1 cellular context compared by ENCODE assay signal in genomic region chr1:8182034-8182761, GRCh38.
A peak's percentile ranks its signal among the peaks of the same experiment; 100 is the strongest.
TF ChIP-seq lines count a peak whose summit lies in the region.

No MANE protein-coding gene starts in this region.

TF ChIP-seq in K562, 482 proteins besides CTCF, POLR2A, EP300 and RAD21 (continued from another document):
- no peak for TF ChIP-seq TSHZ1 (CRISPR knock-in tag; IDR thresholded peaks at IDR 0.05)
- TF ChIP-seq ZNF507 (tag; conservative IDR thresholded peaks at IDR 0.05) = no peak
- peak; percentile 37 for TF ChIP-seq L3MBTL2 (IDR thresholded peaks at IDR 0.05)
- peak; percentile 32; the same call in 1 of the 2 replicates for TF ChIP-seq LEF1 (IDR thresholded peaks at IDR 0.05)
- 0 out of 2 replicates have a peak, but pooled peaks have one; percentile 37 for TF ChIP-seq ZEB2 (IDR thresholded peaks at IDR 0.05)
- peak; percentile 58 for TF ChIP-seq ZNF384 (IDR thresholded peaks at IDR 0.05; ENCODE audit: low read depth, low read length)
- no peak for TF ChIP-seq RUNX1 (IDR thresholded peaks at IDR 0.05; ENCODE audit: low read depth)
- peak; percentile 81 for TF ChIP-seq JUN (IDR thresholded peaks at IDR 0.05; ENCODE audit: borderline replicate concordance, low read depth, low read length)
- no peak for TF ChIP-seq JUN (CRISPR knock-in tag; IDR thresholded peaks at IDR 0.05; ENCODE audit: borderline replicate concordance)
- no peak for TF ChIP-seq MBD1 (CRISPR knock-in tag; IDR thresholded peaks at IDR 0.05)
- TF ChIP-seq FOXK2 (conservative IDR thresholded peaks at IDR 0.05 in 1 of 2, IDR thresholded peaks at IDR 0.05 in 1 of 2; ENCODE audit: low read depth in 2 of 2) = 0 out of 4 replicates have a peak, but pooled peaks of 1 of the 2 experiments have one; percentile 45
- 0 out of 2 replicates have a peak, but pooled peaks have one; percentile 15 for TF ChIP-seq ATF7 (IDR thresholded peaks at IDR 0.05)
- TF ChIP-seq SPI1 (IDR thresholded peaks at IDR 0.05; ENCODE audit: borderline replicate concordance, low read depth, low read length) = no peak
TF ChIP-seq in K562: peak in this region for 24.
